ENCODE assay signal across 1 cellular context in the genomic region with DNA sequence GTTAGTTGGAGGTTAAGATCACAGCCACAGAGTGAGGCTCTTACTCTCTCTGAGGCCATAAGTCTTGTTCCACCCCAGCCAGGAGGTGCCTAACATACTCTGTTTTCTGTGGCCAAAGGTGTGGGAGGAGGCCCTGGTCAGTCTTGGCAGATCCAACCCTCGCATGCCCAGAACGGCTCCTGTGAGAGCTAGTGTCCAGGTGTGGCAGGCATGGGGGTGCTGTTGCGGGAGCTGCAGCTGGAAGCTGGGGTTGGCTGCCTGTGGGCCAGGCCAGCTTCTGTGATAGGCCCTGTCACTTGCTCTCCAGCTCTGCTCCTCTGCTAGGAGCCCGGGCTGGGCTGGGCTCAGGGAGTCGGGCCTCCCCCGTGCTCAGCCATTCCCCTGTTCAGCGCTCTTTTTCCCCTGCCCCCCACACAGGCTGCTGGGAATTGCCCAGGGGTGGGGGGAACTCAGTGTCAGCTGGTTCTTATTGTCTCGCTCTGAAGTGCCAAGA.
TF ChIP-seq lines count a peak whose summit lies in the region.

No MANE protein-coding gene starts in this region.

TF ChIP-seq in SK-N-SH, 30 proteins besides CTCF, POLR2A, EP300 and RAD21 (continued from another document):
- TF ChIP-seq REST (IDR thresholded peaks at IDR 0.05; ENCODE audit: low read depth, low read length): no peak
- no peak for TF ChIP-seq EZH2phosphoT487 (IDR thresholded peaks at IDR 0.05; ENCODE audit: borderline replicate concordance, low read depth)
- TF ChIP-seq, protein P1, sequence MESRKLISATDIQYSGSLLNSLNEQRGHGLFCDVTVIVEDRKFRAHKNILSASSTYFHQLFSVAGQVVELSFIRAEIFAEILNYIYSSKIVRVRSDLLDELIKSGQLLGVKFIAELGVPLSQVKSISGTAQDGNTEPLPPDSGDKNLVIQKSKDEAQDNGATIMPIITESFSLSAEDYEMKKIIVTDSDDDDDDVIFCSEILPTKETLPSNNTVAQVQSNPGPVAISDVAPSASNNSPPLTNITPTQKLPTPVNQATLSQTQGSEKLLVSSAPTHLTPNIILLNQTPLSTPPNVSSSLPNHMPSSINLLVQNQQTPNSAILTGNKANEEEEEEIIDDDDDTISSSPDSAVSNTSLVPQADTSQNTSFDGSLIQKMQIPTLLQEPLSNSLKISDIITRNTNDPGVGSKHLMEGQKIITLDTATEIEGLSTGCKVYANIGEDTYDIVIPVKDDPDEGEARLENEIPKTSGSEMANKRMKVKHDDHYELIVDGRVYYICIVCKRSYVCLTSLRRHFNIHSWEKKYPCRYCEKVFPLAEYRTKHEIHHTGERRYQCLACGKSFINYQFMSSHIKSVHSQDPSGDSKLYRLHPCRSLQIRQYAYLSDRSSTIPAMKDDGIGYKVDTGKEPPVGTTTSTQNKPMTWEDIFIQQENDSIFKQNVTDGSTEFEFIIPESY (IDR thresholded peaks at IDR 0.05; ENCODE audit: borderline replicate concordance, low read depth): no peak
- no peak for TF ChIP-seq TAF1 (IDR thresholded peaks at IDR 0.05; ENCODE audit: borderline replicate concordance, low read depth, low read length)
- no peak for TF ChIP-seq ELF1 (IDR thresholded peaks at IDR 0.05)
- TF ChIP-seq TEAD4 (IDR thresholded peaks at IDR 0.05; ENCODE audit: borderline replicate concordance, insufficient read depth): no peak
- TF ChIP-seq NFIC (IDR thresholded peaks at IDR 0.05; ENCODE audit: borderline replicate concordance): no peak
- TF ChIP-seq FOSL2 (IDR thresholded peaks at IDR 0.05; ENCODE audit: borderline replicate concordance, low read depth): no peak
- no peak for TF ChIP-seq SMC3 (IDR thresholded peaks at IDR 0.05; ENCODE audit: low read depth, low read length)
- TF ChIP-seq, protein P2, sequence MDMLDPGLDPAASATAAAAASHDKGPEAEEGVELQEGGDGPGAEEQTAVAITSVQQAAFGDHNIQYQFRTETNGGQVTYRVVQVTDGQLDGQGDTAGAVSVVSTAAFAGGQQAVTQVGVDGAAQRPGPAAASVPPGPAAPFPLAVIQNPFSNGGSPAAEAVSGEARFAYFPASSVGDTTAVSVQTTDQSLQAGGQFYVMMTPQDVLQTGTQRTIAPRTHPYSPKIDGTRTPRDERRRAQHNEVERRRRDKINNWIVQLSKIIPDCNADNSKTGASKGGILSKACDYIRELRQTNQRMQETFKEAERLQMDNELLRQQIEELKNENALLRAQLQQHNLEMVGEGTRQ (IDR thresholded peaks at IDR 0.05; ENCODE audit: borderline replicate concordance, low read depth, low read length): no peak
- no peak for TF ChIP-seq NRF1 (IDR thresholded peaks at IDR 0.05; ENCODE audit: low read depth, low read length)
- no peak for TF ChIP-seq RFX5 (IDR thresholded peaks at IDR 0.05; ENCODE audit: low read length)
- TF ChIP-seq, protein P3, sequence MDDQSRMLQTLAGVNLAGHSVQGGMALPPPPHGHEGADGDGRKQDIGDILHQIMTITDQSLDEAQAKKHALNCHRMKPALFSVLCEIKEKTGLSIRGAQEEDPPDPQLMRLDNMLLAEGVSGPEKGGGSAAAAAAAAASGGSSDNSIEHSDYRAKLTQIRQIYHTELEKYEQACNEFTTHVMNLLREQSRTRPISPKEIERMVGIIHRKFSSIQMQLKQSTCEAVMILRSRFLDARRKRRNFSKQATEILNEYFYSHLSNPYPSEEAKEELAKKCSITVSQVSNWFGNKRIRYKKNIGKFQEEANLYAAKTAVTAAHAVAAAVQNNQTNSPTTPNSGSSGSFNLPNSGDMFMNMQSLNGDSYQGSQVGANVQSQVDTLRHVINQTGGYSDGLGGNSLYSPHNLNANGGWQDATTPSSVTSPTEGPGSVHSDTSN (IDR thresholded peaks at IDR 0.05): no peak
TF ChIP-seq in SK-N-SH: peak in this region for 0.
